1 cellular context compared by ENCODE assay signal in genomic region chr12:113462880-113463745, GRCh38.
TF ChIP-seq lines count a peak whose summit lies in the region.

No MANE protein-coding gene starts in this region.

TF ChIP-seq in endothelial cell of umbilical vein, 7 proteins besides CTCF, POLR2A, EP300 and RAD21:
- TF ChIP-seq JUN (IDR thresholded peaks at IDR 0.05; ENCODE audit: borderline replicate concordance, insufficient read depth, insufficient read length, low read depth): no peak
- peak; percentile 84 for TF ChIP-seq EZH2 (IDR thresholded peaks at IDR 0.05; ENCODE audit: borderline replicate concordance, low read depth, low read length, severe bottlenecking)
TF ChIP-seq in endothelial cell of umbilical vein: peak in this region for 1.
